24 cellular contexts compared by ENCODE assay signal in the genomic region with DNA sequence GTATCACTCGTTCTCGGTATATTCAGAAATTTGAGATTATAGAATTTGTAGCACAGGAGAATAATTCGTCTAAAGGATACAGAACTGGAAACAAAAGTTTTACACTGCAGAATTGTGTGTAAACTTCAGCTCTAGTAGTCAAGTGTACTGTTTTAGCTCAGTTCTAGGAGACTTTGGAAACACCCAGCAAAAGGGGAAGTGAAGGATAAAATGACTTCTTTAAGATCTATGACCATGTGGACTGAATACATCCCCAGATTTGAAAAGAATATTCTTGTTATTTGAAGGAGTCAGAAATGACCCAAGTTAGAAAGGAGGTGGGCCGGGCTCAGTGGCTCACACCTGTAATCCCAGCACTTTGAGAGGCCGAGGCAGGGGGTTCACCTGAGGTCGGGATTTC.
"Had no signal": no experiment of that assay in that cellular context is flagged by ENCODE, and none has a peak within 500 bp of the region (broad histone marks: within the 10 kb centered on the region; RNA-seq: fewer than 3 reads in every experiment).

No MANE protein-coding gene starts in this region.

- H3K9me3 ChIP-seq: ovary, suprapubic skin, upper lobe of right lung had no signal

- H3K4me3 Mint-ChIP-seq: mesothelial cell of epicardium; natural killer cell treated with Interleukin-12 subunit alpha and Interleukin-12 subunit beta and Interleukin-15 and Interleukin-18, amount 100 ng/mL, for 72 hours; stimulated activated effector memory CD8-positive, alpha-beta T cell treated with anti-CD3 and anti-CD28 coated beads, Interleukin-12 subunit alpha, Interleukin-12 subunit beta, amount 100 ng/mL, for 72 hours; stimulated activated naive CD8-positive, alpha-beta T cell treated with anti-CD3 and anti-CD28 coated beads, Interleukin-15, Interleukin-2, amounts not matched to agents 100 ng/mL and 50 ng/mL, for 24 hours had no signal

- H2AFZ ChIP-seq: hepatocyte had no signal

- FAIRE-seq: urothelium cell line had no signal

- H3K36me3 ChIP-seq: left ventricle myocardium inferior, ovary, suprapubic skin, thoracic aorta, tibial artery, upper lobe of right lung had no signal

- H3K27ac ChIP-seq: hepatocyte, left ventricle myocardium inferior, ovary, suprapubic skin, thoracic aorta, tibial artery, upper lobe of right lung had no signal

- H3K4me1 ChIP-seq: left ventricle myocardium inferior, tibial artery had no signal

- H3K9me3 Mint-ChIP-seq: natural killer cell treated with Interleukin-12 subunit alpha and Interleukin-12 subunit beta and Interleukin-15 and Interleukin-18, amount 100 ng/mL, for 72 hours had no signal

- H3K4me3 ChIP-seq: hepatocyte, left ventricle myocardium inferior, lung, ovary, skin epidermis, suprapubic skin, thoracic aorta, tibial artery, upper lobe of right lung had no signal

- H3K27ac Mint-ChIP-seq: mesothelial cell of epicardium; naive B cell; natural killer cell treated with Interleukin-12 subunit alpha and Interleukin-12 subunit beta and Interleukin-15 and Interleukin-18, amount 100 ng/mL, for 72 hours; progenitor cell of endocrine pancreas; stimulated activated effector memory CD8-positive, alpha-beta T cell treated with anti-CD3 and anti-CD28 coated beads, Interleukin-12 subunit alpha, Interleukin-12 subunit beta, amount 100 ng/mL, for 72 hours; stimulated activated naive CD8-positive, alpha-beta T cell treated with anti-CD3 and anti-CD28 coated beads, Interleukin-15, Interleukin-2, amounts not matched to agents 100 ng/mL and 50 ng/mL, for 24 hours had no signal

- H3K79me2 ChIP-seq: hepatocyte had no signal

- H3K36me3 Mint-ChIP-seq: mesothelial cell of epicardium; natural killer cell treated with Interleukin-12 subunit alpha and Interleukin-12 subunit beta and Interleukin-15 and Interleukin-18, amount 100 ng/mL, for 72 hours; stimulated activated effector memory CD8-positive, alpha-beta T cell treated with anti-CD3 and anti-CD28 coated beads, Interleukin-12 subunit alpha, Interleukin-12 subunit beta, amount 100 ng/mL, for 72 hours had no signal

- H3K27me3 ChIP-seq: hepatocyte, ovary, suprapubic skin, tibial artery, upper lobe of right lung had no signal

- H3K4me1 Mint-ChIP-seq: naive B cell; stimulated activated effector memory CD8-positive, alpha-beta T cell treated with anti-CD3 and anti-CD28 coated beads, Interleukin-12 subunit alpha, Interleukin-12 subunit beta, amount 100 ng/mL, for 72 hours had no signal

- ATAC-seq: natural killer cell treated with Interleukin-12 subunit alpha and Interleukin-12 subunit beta and Interleukin-15 and Interleukin-18, amount 100 ng/mL, for 72 hours; right cardiac atrium; sciatic nerve; stimulated activated effector memory CD8-positive, alpha-beta T cell treated with anti-CD3 and anti-CD28 coated beads, Interleukin-12 subunit alpha, Interleukin-12 subunit beta, amount 100 ng/mL, for 72 hours; upper lobe of right lung had no signal

- DNase-seq: islet precursor cell; left ventricle myocardium inferior; mesendoderm; naive B cell; ovary; right cardiac atrium; stimulated activated CD4-positive, alpha-beta T cell treated with anti-CD3 and anti-CD28 coated beads, Interleukin-12 subunit alpha, Interleukin-12 subunit beta, amount 100 ng/mL, for 4 hours; stimulated activated CD4-positive, alpha-beta T cell treated with anti-CD3 and anti-CD28 coated beads, Interleukin-4, amount 100 ng/mL, for 24 hours; stimulated activated naive CD4-positive, alpha-beta T cell; tibial artery; trophoblast cell; upper lobe of right lung had no signal

- H3K4me2 ChIP-seq: hepatocyte had no signal
